ENCODE assay signal across 9 cellular contexts in the genomic region with DNA sequence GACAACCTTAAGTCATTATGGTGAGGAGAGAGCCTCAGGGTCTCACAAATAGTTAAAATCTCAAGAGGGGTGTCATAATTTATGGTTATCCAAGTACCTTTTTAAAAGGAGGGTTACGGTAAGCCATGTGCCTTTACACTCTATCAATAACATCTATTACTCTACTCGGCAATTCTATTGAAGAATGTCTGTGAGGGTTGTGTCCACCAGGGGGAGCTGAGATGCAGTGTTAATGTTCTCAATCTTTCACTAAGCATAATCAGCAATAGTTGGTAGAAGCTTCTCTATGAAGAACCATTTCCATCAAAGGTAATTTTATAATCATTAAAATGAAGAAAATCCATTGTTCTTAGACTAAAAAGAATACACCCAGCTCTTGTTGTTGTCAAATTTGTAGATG.
DNase-seq lines count a peak whose midpoint lies in the region; ATAC-seq and TF ChIP-seq lines count a peak whose summit lies in the region.
"Had no signal": no experiment of that assay in that cellular context is flagged by ENCODE, and none has a peak within 500 bp of the region (broad histone marks: within the 10 kb centered on the region; RNA-seq: fewer than 3 reads in every experiment).

No MANE protein-coding gene starts in this region.

- ATAC-seq in GM21390 (IDR thresholded peaks at IDR 0.05; ENCODE audit: unreplicated experiment) = peak; percentile 91

- H3K27me3 Mint-ChIP-seq in endothelial cell (ENCODE audit: unreplicated experiment) (no peaks in the 10 kb centered on the region), osteocyte (ENCODE audit: unreplicated experiment) (no peaks in the 10 kb centered on the region)
- H3K27me3 Mint-ChIP-seq: naive B cell had no signal

- H3K4me3 Mint-ChIP-seq in endothelial cell (ENCODE audit: unreplicated experiment) = no peak overlapping the region
- no peak overlapping the region for H3K4me3 Mint-ChIP-seq in osteocyte (ENCODE audit: unreplicated experiment)
- H3K4me3 Mint-ChIP-seq: naive B cell had no signal

- H3K9me3 Mint-ChIP-seq in endothelial cell (ENCODE audit: unreplicated experiment) (no peaks in the 10 kb centered on the region), osteocyte (ENCODE audit: unreplicated experiment) (peaks cover 3% of the 10 kb centered on the region)
- H3K9me3 Mint-ChIP-seq: naive B cell had no signal

- H3K4me1 Mint-ChIP-seq in endothelial cell (ENCODE audit: unreplicated experiment) (no peaks in the 10 kb centered on the region), osteocyte (ENCODE audit: unreplicated experiment) (peaks cover 9% of the 10 kb centered on the region)
- H3K4me1 Mint-ChIP-seq: naive B cell had no signal

- H3K27ac Mint-ChIP-seq in endothelial cell (ENCODE audit: unreplicated experiment) = no peak overlapping the region
- H3K27ac Mint-ChIP-seq in osteocyte (ENCODE audit: unreplicated experiment) = no peak overlapping the region
- H3K27ac Mint-ChIP-seq: naive B cell had no signal

- DNase-seq in GM10266 (ENCODE audit: extremely low spot score) = peak; percentile 10
- DNase-seq in HPDE6-E6E7 (ENCODE audit: extremely low spot score) = peak; percentile 13
- peak; percentile 1 for DNase-seq in T follicular helper cell (ENCODE audit: low read depth)
- peak; percentile 55 for DNase-seq in endothelial cell (ENCODE audit: low spot score)
- DNase-seq in osteocyte (ENCODE audit: extremely low spot score, unreplicated experiment) = no peak
- no peak for DNase-seq in hippocampal formation (lab: John Stamatoyannopoulos, UW)
- no peak for DNase-seq in activated effector memory CD4-positive, alpha-beta T cell treated with anti-CD3 and anti-CD28 coated beads, Interleukin-2, amount 50 U/mL, for 16 hours
- DNase-seq: naive B cell had no signal

- H3K36me3 Mint-ChIP-seq in endothelial cell (ENCODE audit: low read depth, unreplicated experiment) (no peaks in the 10 kb centered on the region), osteocyte (ENCODE audit: unreplicated experiment) (no peaks in the 10 kb centered on the region)
- H3K36me3 Mint-ChIP-seq: naive B cell had no signal

- TF ChIP-seq CTCF in GM10266 (IDR thresholded peaks at IDR 0.05; ENCODE audit: control insufficient read depth, insufficient read depth, low read depth, missing control alignments) (peak; percentile 73), endothelial cell (IDR thresholded peaks at IDR 0.05; ENCODE audit: unreplicated experiment) (peak; percentile 78), osteocyte (IDR thresholded peaks at IDR 0.05) (peak; percentile 34)

Comparison
In these comparisons a context has a peak if more than half of its experiments do, and no peak if none do; other contexts are left out.
1. DNase-seq: peak in GM10266 (single experiment), HPDE6-E6E7 (single experiment), T follicular helper cell (single experiment) and endothelial cell (single experiment); none in osteocyte (single experiment), hippocampal formation (0 of 2) and activated effector memory CD4-positive, alpha-beta T cell treated with anti-CD3 and anti-CD28 coated beads, Interleukin-2, amount 50 U/mL, for 16 hours (single experiment).
2. Peak in every context shown above with its lines, with median percentiles within 50 percentile points of each other: CTCF ChIP-seq.